In the genomic region with DNA sequence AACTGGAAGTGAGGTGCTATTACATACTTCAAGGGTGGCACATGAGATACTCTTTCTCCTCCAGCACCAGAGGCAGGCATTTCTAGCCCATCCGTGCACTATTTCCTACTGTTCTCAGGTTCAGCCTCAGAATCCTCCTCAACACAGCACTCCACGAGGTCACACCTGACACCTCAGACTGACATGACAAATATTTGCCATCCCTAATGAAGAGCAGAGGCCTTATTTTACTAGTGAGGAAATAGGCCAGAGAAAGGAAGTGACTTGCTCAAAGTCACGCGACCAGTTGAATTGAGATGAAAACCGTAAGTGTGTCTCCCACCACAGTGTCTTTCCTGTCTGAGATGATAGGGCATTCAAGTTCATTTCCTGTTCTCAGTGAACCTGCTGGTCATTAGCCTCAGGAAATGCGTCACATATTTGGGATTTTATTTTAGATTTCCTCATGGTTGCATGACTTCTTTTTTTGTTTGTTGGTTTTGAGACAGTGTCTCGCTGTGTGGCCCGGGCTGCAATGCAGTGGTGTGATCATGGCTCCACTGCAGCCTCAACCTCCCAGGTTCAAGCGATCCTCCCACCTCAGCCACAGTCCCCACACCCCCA, we compare ENCODE assay signal across 9 cellular contexts. TPM values are rescaled to one million over a fixed set of nuclear protein-coding genes. Genes with fewer than 3 reads are reported as not detected.
DNase-seq lines count a peak whose midpoint lies in the region; ATAC-seq, FAIRE-seq and TF ChIP-seq lines count a peak whose summit lies in the region.
"Had no signal": no experiment of that assay in that cellular context is flagged by ENCODE, and none has a peak within 500 bp of the region (broad histone marks: within the 10 kb centered on the region; RNA-seq: fewer than 3 reads in every experiment).

No MANE protein-coding gene starts in this region.

- intact Hi-C loops in kidney (cut with DNase I) = no loop called here

- TF ChIP-seq CTCF in kidney (IDR thresholded peaks at IDR 0.05; ENCODE audit: borderline replicate concordance, extremely low read depth, insufficient read depth) = no peak

- ATAC-seq in GM18498 (IDR thresholded peaks at IDR 0.05; ENCODE audit: unreplicated experiment) = peak; percentile 73
- ATAC-seq in stimulated activated naive CD8-positive, alpha-beta T cell treated with anti-CD3 and anti-CD28 coated beads, Interleukin-15, Interleukin-2, amounts not matched to agents 100 U/mL and 50 U/mL, for 24 hours = peak; percentile 62
- no peak for ATAC-seq in GM18873 (IDR thresholded peaks at IDR 0.05; ENCODE audit: low FRiP score, unreplicated experiment)

- H3K9ac ChIP-seq in kidney (ENCODE audit: low read length in 2 of 2) = no peak overlapping the region

- H3K27ac ChIP-seq in kidney (ENCODE audit: low read depth in 2 of 2, low read length in 2 of 2) = peak overlapping the region; percentile 57 to 68

- DNase-seq in NOMO-1 treated with DMSO at 0.1 percent for 48 hours (lab: John Stamatoyannopoulos, UW; ENCODE audit: unreplicated experiment) (peak; percentile 97), kidney (no peak), NCI-H2107 (lab: John Stamatoyannopoulos, UW) (no peak), hypothalamus (lab: John Stamatoyannopoulos, UW) (no peak)
- peak; percentile 45 to 48 for DNase-seq in activated T-cell treated with anti-CD3 and anti-CD28 coated beads, Interleukin-2, amount 50 U/mL, for 48 hours
- peak; percentile 45 for DNase-seq in stimulated activated naive CD8-positive, alpha-beta T cell treated with anti-CD3 and anti-CD28 coated beads, Interleukin-15, Interleukin-2, amounts not matched to agents 100 U/mL and 50 U/mL, for 24 hours

- no peaks in the 10 kb centered on the region for H3K9me3 ChIP-seq in kidney (ENCODE audit: control insufficient read depth in 1 of 2, low read length in 2 of 2)

- no peaks in the 10 kb centered on the region for H3K36me3 ChIP-seq in kidney (ENCODE audit: control insufficient read depth in 1 of 2, insufficient read depth in 2 of 2, low read length in 2 of 2)

- no peak for FAIRE-seq in kidney (lab: Jason Lieb, UNC)

- H3K4me1 ChIP-seq in kidney (ENCODE audit: control insufficient read depth in 1 of 2, insufficient read depth in 1 of 2, low read depth in 1 of 2, low read length in 2 of 2) = peaks cover 2 to 3% of the 10 kb centered on the region in 2 donors

- no peak overlapping the region for H3K4me3 ChIP-seq in kidney (ENCODE audit: low read length in 2 of 2)

RNA-seq across cellular contexts. Expression of gene SEZ6, which starts 23.5 kb away (rescaled TPM):
- not detected for total RNA-seq in kidney
- not detected for polyA plus RNA-seq in kidney (ENCODE audit: insufficient read depth, low read depth, low replicate concordance)
- total RNA-seq: fibroblast of lung had no signal
- polyA plus RNA-seq: fibroblast of lung had no signal

RNA-seq across cellular contexts. Expression of gene PHF12, which starts 31.0 kb away (rescaled TPM):
- total RNA-seq in kidney = 50.4 TPM
- 8.8 TPM for polyA plus RNA-seq in kidney (ENCODE audit: insufficient read depth, low read depth, low replicate concordance)

Comparison
In these comparisons a context has a peak if more than half of its experiments do, and no peak if none do; other contexts are left out.
1. DNase-seq: peak in NOMO-1 treated with DMSO at 0.1 percent for 48 hours (single experiment), activated T-cell treated with anti-CD3 and anti-CD28 coated beads, Interleukin-2, amount 50 U/mL, for 48 hours (2 of 2) and stimulated activated naive CD8-positive, alpha-beta T cell treated with anti-CD3 and anti-CD28 coated beads, Interleukin-15, Interleukin-2, amounts not matched to agents 100 U/mL and 50 U/mL, for 24 hours (single experiment); none in kidney (single experiment), NCI-H2107 (single experiment) and hypothalamus (0 of 51).